27 cellular contexts compared by ENCODE assay signal in genomic region chr6:13663986-13664385, GRCh38.
"Had no signal": no experiment of that assay in that cellular context is flagged by ENCODE, and none has a peak within 500 bp of the region (broad histone marks: within the 10 kb centered on the region; RNA-seq: fewer than 3 reads in every experiment).

No MANE protein-coding gene starts in this region.

- DNase-seq: activated CD8-positive, alpha-beta memory T cell treated with anti-CD3 and anti-CD28 coated beads, Interleukin-2, amount 50 U/mL, for 48 hours; activated effector memory CD4-positive, alpha-beta T cell treated with anti-CD3 and anti-CD28 coated beads, Interleukin-2, amount 50 U/mL, for 16 hours; activated naive CD4-positive, alpha-beta T cell treated with anti-CD3 and anti-CD28 coated beads, Interleukin-2, amount 50 U/mL, for 16 hours; activated T-cell treated with anti-CD3 and anti-CD28 coated beads, Interleukin-2, amount 50 U/mL, for 48 hours; adrenal gland; brain microvascular endothelial cell; caudate nucleus; dermis blood vessel endothelial cell; effector CD8-positive, alpha-beta T cell; foreskin melanocyte; kidney glomerular epithelial cell; left ventricle myocardium inferior; mammary epithelial cell; nephron progenitor cell; nucleus accumbens; sigmoid colon; stimulated activated CD4-positive, alpha-beta T cell treated with anti-CD3 and anti-CD28 coated beads, Interleukin-15, amount 100 ng/mL, for 24 hours; stimulated activated CD8-positive, alpha-beta memory T cell treated with anti-CD3 and anti-CD28 coated beads, Interleukin-4, amount 100 ng/mL, for 48 hours; stimulated activated naive CD4-positive, alpha-beta T cell; T-helper 9 cell; testis; uterus had no signal

- H3K27ac ChIP-seq: adrenal gland, ascending aorta, brain microvascular endothelial cell, left ventricle myocardium inferior, sigmoid colon, uterus had no signal

- ATAC-seq: esophagus mucosa had no signal

- H3K4me3 ChIP-seq: adrenal gland, ascending aorta, left ventricle myocardium inferior, sigmoid colon, smooth muscle cell, testis, uterus had no signal

- FAIRE-seq: endothelial cell of umbilical vein had no signal

- H3K4me3 Mint-ChIP-seq: mesothelial cell of epicardium, nephron progenitor cell had no signal

- H3K27ac Mint-ChIP-seq: mesothelial cell of epicardium, nephron progenitor cell had no signal

- H3K27me3 ChIP-seq: adrenal gland, ascending aorta, brain microvascular endothelial cell, sigmoid colon, testis, uterus had no signal

- H3K9me3 ChIP-seq: adrenal gland, ascending aorta, left ventricle myocardium inferior, sigmoid colon, testis, uterus had no signal

- H3K36me3 ChIP-seq: adrenal gland, ascending aorta, brain microvascular endothelial cell, left ventricle myocardium inferior, sigmoid colon, uterus had no signal
